In genomic region chr21:42974832-42975820, GRCh38 we compare ENCODE assay signal across 8 cellular contexts. TPM values are rescaled to one million over a fixed set of nuclear protein-coding genes. Genes with fewer than 3 reads are reported as not detected.
A peak's percentile ranks its signal among the peaks of the same experiment; 100 is the strongest.
DNase-seq lines count a peak whose midpoint lies in the region; ATAC-seq and TF ChIP-seq lines count a peak whose summit lies in the region.

No MANE protein-coding gene starts in this region.

- CTCF ChIA-PET in HCT116 (lab: Charles Lee): no interaction called here
- CTCF ChIA-PET in T-cell (lab: Charles Lee): no interaction called here

- peak; percentile 16 for ATAC-seq in HCT116
- peak; percentile 18 to 26 (median 20) for ATAC-seq in T-cell (replicated peaks in 1 of 4)
- ATAC-seq in right cardiac atrium: peak; percentile 4 to 9

- WGBS in right cardiac atrium: under 1% methylated on average over 124 of the region's 125 CpGs

- H3K27me3 ChIP-seq in HCT116 (ENCODE audit: insufficient read depth, low read length) (no peaks in the 10 kb centered on the region), MM.1S (replicated peaks; ENCODE audit: insufficient read depth, low read length) (no peaks in the 10 kb centered on the region), right cardiac atrium (ENCODE audit: control insufficient read depth, insufficient read depth) (no peaks in the 10 kb centered on the region), rectal smooth muscle tissue (ENCODE audit: control insufficient read depth, insufficient read depth, low read length) (no peaks in the 10 kb centered on the region)

- peaks cover 28% of the 10 kb centered on the region for H3K79me2 ChIP-seq in HCT116 (ENCODE audit: insufficient read depth, low read length)
- H3K79me2 ChIP-seq in MM.1S (ENCODE audit: low read length): peaks cover 48% of the 10 kb centered on the region

- H3K4me3 ChIP-seq in GM12875 (ENCODE audit: low read depth, low read length): peak overlapping the region; percentile 78
- H3K4me3 ChIP-seq in HCT116 (replicated peaks in 1 of 2; ENCODE audit: low read depth in 1 of 2, low read length in 2 of 2): peak overlapping the region; percentile 72 to 81
- H3K4me3 ChIP-seq in MM.1S (ENCODE audit: low read length): peak overlapping the region; percentile 80
- peak overlapping the region; percentile 95 for H3K4me3 ChIP-seq in right cardiac atrium (ENCODE audit: low read length)
- H3K4me3 ChIP-seq in rectal smooth muscle tissue (ENCODE audit: low read length): peak overlapping the region; percentile 65

- RAD21 ChIA-PET in HCT116 (lab: Charles Lee; ENCODE audit: low non-redundant PET in 1 of 2, low total read pairs in 2 of 2, uncharacterized antibody in 2 of 2, unreplicated experiment in 2 of 2): no interaction called here

- H4K20me1 ChIP-seq in HCT116 (ENCODE audit: insufficient read depth): no peaks in the 10 kb centered on the region
- H4K20me1 ChIP-seq in MM.1S (ENCODE audit: insufficient read depth, low read length): no peaks in the 10 kb centered on the region

- peaks cover 30 to 35% (median 34%) of the 10 kb centered on the region in 3 donors for H3K4me1 Mint-ChIP-seq in T-cell

- peak overlapping the region; percentile 74 to 92 for H3K27ac Mint-ChIP-seq in T-cell

- no peak overlapping the region for H2AFZ ChIP-seq in HCT116 (ENCODE audit: low read depth, low read length, poor library complexity, severe bottlenecking)
- H2AFZ ChIP-seq in MM.1S (ENCODE audit: low read length): peak overlapping the region; percentile 63

- intact Hi-C loops in HCT116 (cut with micrococcal nuclease): loop anchor here (1.0 kb wide), 1 partner anchor 20 kb away; no protein-coding TSS in a partner anchor
- intact Hi-C loops in right cardiac atrium (cut with DNase I): loop anchor here in 1 of 4 donors (10.0 kb wide), 1 partner anchor 60 kb away; no protein-coding TSS in a partner anchor

- H3K4me1 ChIP-seq in HCT116 (ENCODE audit: control insufficient read depth in 1 of 2, insufficient read depth in 2 of 2, low read length in 2 of 2) (peaks cover 10 to 22% of the 10 kb centered on the region in 2 experiments; a peak in 3 of 4 replicates), MM.1S (ENCODE audit: low read length) (peaks cover 15% of the 10 kb centered on the region), right cardiac atrium (ENCODE audit: control insufficient read depth, insufficient read depth, low read length) (no peaks in the 10 kb centered on the region), rectal smooth muscle tissue (ENCODE audit: control insufficient read depth, insufficient read depth, low read length) (peaks cover 7% of the 10 kb centered on the region)

- H3K9me3 Mint-ChIP-seq in T-cell: no peaks in the 10 kb centered on the region

- no peaks in the 10 kb centered on the region for H3K9me3 ChIP-seq in HCT116 (ENCODE audit: control insufficient read depth in 1 of 2, insufficient read depth in 1 of 2, low read depth in 1 of 2, low read length in 2 of 2)
- H3K9me3 ChIP-seq in MM.1S (replicated peaks; ENCODE audit: insufficient read depth, low read length): no peaks in the 10 kb centered on the region
- H3K9me3 ChIP-seq in right cardiac atrium (ENCODE audit: control insufficient read depth, low read length): no peaks in the 10 kb centered on the region

- DNase-seq in HCT116 (ENCODE audit: low read depth, low spot score) (no peak), MM.1S (peak; percentile 83), T-cell (peak in 28 of 34 experiments; percentile 11 to 76 (median 60)), amygdala (lab: John Stamatoyannopoulos, UW) (peak in 37 of 56 donors; percentile 24 to 88 (median 65)), right cardiac atrium (peak; percentile 70 to 82 (median 81)), kidney glomerular epithelial cell (lab: John Stamatoyannopoulos, UW) (no peak)

- H3K9ac ChIP-seq in HCT116 (ENCODE audit: low read length) (peak overlapping the region; percentile 78), MM.1S (ENCODE audit: low read length) (peak overlapping the region; percentile 86), rectal smooth muscle tissue (ENCODE audit: low read length) (peak overlapping the region; percentile 12)

- BruUV-seq in HCT116 (replicated peaks; lab: Mats Ljungman, UMichigan): no TSS peak

- H3K36me3 ChIP-seq in HCT116 (ENCODE audit: control insufficient read depth in 1 of 2, insufficient read depth in 2 of 2, low read length in 2 of 2) (no peaks in the 10 kb centered on the region), MM.1S (replicated peaks; ENCODE audit: insufficient read depth, low read length) (no peaks in the 10 kb centered on the region; the same call in 1 of the 2 replicates), rectal smooth muscle tissue (ENCODE audit: control insufficient read depth, insufficient read depth, low read length) (no peaks in the 10 kb centered on the region)

- POLR2A ChIA-PET in HCT116 (lab: Charles Lee): interaction anchor here (1.3 kb wide), 1 partner anchor 83 kb away, joined by 3 read pairs; the partner anchor contains the start of gene NDUFV3
- POLR2A ChIA-PET in T-cell (lab: Charles Lee): interaction anchor here in 1 of 2 donors (0.6 kb wide), 1 partner anchor 755 kb away, joined by 4 read pairs; no protein-coding TSS in a partner anchor

- no peak for TF ChIP-seq CTCF in GM12875 (IDR thresholded peaks at IDR 0.05; ENCODE audit: borderline replicate concordance, insufficient read depth, low read depth, low read length)
- no peak for TF ChIP-seq CTCF in HCT116 (IDR thresholded peaks at IDR 0.05 in 2 of 3, conservative IDR thresholded peaks at IDR 0.05 in 1 of 3; ENCODE audit: borderline replicate concordance in 1 of 3, insufficient read depth in 1 of 3, low read depth in 2 of 3, low read length in 2 of 3)
- no peak for TF ChIP-seq CTCF in MM.1S (IDR thresholded peaks at IDR 0.05; ENCODE audit: low read length)

- peaks cover 10% of the 10 kb centered on the region; the same call in 1 of the 2 replicates for H3F3A ChIP-seq in MM.1S (ENCODE audit: insufficient read depth, low read length)

- peak overlapping the region; percentile 82 for H3K4me2 ChIP-seq in HCT116 (ENCODE audit: low read length)
- peak overlapping the region; percentile 95 for H3K4me2 ChIP-seq in MM.1S (ENCODE audit: low read depth, low read length)

- no peak for TF ChIP-seq RAD21 in HCT116 (IDR thresholded peaks at IDR 0.05; ENCODE audit: low read depth)

- no peaks in the 10 kb centered on the region for H3K27me3 Mint-ChIP-seq in T-cell

- peak overlapping the region; percentile 87 for H3K27ac ChIP-seq in HCT116 (ENCODE audit: low read depth, low read length)
- H3K27ac ChIP-seq in MM.1S (ENCODE audit: low read length): peak overlapping the region; percentile 44; the same call in 1 of the 2 replicates
- peak overlapping the region; percentile 94 for H3K27ac ChIP-seq in right cardiac atrium (ENCODE audit: low read length)
- peak overlapping the region; percentile 92 for H3K27ac ChIP-seq in rectal smooth muscle tissue (ENCODE audit: low read depth, low read length)

- H3K9me2 ChIP-seq in HCT116 (ENCODE audit: insufficient read depth) (no peaks in the 10 kb centered on the region), MM.1S (replicated peaks; ENCODE audit: insufficient read depth, low read length) (no peaks in the 10 kb centered on the region)

- H3K36me3 Mint-ChIP-seq in T-cell: peaks cover 5% of the 10 kb centered on the region

- no peak for TF ChIP-seq POLR2A in HCT116 (IDR thresholded peaks at IDR 0.05; ENCODE audit: borderline replicate concordance, extremely low read depth, insufficient read depth, insufficient read length)

- peak overlapping the region; percentile 87 to 88 (median 88) for H3K4me3 Mint-ChIP-seq in T-cell

TF ChIP-seq in HCT116, 20 proteins besides CTCF, POLR2A, EP300 and RAD21:
- TF ChIP-seq ZFX (IDR thresholded peaks at IDR 0.05) (peak; percentile 59; the same call in 1 of the 2 replicates), ZBTB33 (IDR thresholded peaks at IDR 0.05; ENCODE audit: extremely low read depth, insufficient replicate concordance, low read length) (no peak), POLR2AphosphoS5 (IDR thresholded peaks at IDR 0.05; ENCODE audit: low read depth, low read length) (no peak), YY1 (IDR thresholded peaks at IDR 0.05; ENCODE audit: extremely low read depth, insufficient replicate concordance, low read depth, low read length) (no peak), ELF1 (IDR thresholded peaks at IDR 0.05; ENCODE audit: borderline replicate concordance, low read depth) (no peak), ZNF274 (IDR thresholded peaks at IDR 0.05; ENCODE audit: low read depth, low read length) (no peak), JUND (IDR thresholded peaks at IDR 0.05) (no peak), MAX (IDR thresholded peaks at IDR 0.05) (no peak)

RNA-seq across cellular contexts. Expression of gene PKNOX1, which starts 0.8 kb away (rescaled TPM):
- 12.7 TPM for total RNA-seq in HCT116 (2021; ENCODE audit: unreplicated experiment)
- polyA plus RNA-seq in HCT116 (2012): 13.5 and 14.2 TPM in 2 replicates
- 10 to 100 TPM; 14.4 to 21.7 (median 18.6) TPM for total RNA-seq in T-cell
- 1 to 10 TPM; 4.5 to 9.0 (median 7.8) TPM for total RNA-seq in right cardiac atrium
- 3.7 TPM for polyA plus RNA-seq in right cardiac atrium

RNA-seq across cellular contexts. Expression of gene ERVH48-1, which starts 49.7 kb away (rescaled TPM):
- total RNA-seq in HCT116 (2021; ENCODE audit: unreplicated experiment) (not detected), T-cell (1 to 10 TPM in 2 of 5 donors, under 1 TPM in 3; 0.21 to 1.2 (median 0.90) TPM), right cardiac atrium (not detected)
- polyA plus RNA-seq in HCT116 (2012): 0.10 TPM in 1 of 2 replicates, not detected in the other
- 0.07 TPM for polyA plus RNA-seq in right cardiac atrium

Comparison
In these comparisons a context has a peak if more than half of its experiments do, and no peak if none do; other contexts are left out.
1. DNase-seq: peak in MM.1S (single experiment), T-cell (28 of 34), amygdala (37 of 56) and right cardiac atrium (3 of 3); none in HCT116 (single experiment) and kidney glomerular epithelial cell (single experiment).
2. H3K27ac ChIP-seq: peak in every context shown above with its lines; median percentile 94 in right cardiac atrium; 92 in rectal smooth muscle tissue; 87 in HCT116; 44 in MM.1S.
3. H3K9ac ChIP-seq: peak in every context shown above with its lines; median percentile 86 in MM.1S; 78 in HCT116; 12 in rectal smooth muscle tissue.
4. Peak in every context shown above with its lines, with median percentiles within 50 percentile points of each other: H3K4me3 ChIP-seq and ATAC-seq.